In the genomic region with DNA sequence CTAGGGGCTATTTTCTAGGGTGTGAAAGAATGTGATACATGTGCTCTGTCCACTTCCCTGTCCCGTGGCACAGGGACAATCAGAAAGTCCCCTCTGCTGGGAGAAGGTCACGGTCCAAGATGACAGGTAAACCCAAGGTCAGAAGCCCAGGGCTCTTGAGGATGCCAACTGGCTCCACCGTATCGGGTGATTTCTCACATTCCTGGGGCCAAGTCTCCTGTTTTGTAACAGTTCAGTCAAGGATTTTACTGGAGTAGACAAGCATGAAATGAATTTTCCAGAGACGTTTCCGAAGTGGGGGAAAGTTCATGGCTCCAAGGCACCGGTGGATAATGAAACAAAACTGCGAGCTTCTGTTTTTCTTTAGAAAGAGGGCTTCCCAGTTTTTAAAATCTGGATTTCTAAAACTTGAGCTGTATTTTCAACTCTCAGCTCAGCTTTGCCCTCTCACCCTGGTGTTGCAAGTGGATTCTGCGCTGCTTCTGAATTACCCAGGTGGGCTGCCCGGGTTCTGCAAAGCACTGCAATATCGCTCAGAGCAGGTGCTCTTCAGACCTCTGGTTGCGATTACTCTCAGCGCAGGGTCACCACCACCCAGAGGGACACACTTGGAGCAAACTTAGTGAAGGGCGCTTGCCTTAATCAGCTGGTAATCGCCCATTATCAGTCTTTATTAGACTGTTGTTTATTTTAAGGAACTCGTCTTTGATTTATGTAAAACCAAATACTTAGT, we compare ENCODE assay signal across 19 cellular contexts.
DNase-seq lines count a peak whose midpoint lies in the region; ATAC-seq and TF ChIP-seq lines count a peak whose summit lies in the region.
"Had no signal": no experiment of that assay in that cellular context is flagged by ENCODE, and none has a peak within 500 bp of the region (broad histone marks: within the 10 kb centered on the region; RNA-seq: fewer than 3 reads in every experiment).

No MANE protein-coding gene starts in this region.

- no peak for TF ChIP-seq EP300 in esophagus muscularis mucosa (IDR thresholded peaks at IDR 0.05)

- no peak for TF ChIP-seq POLR2A in esophagus muscularis mucosa (IDR thresholded peaks at IDR 0.05; ENCODE audit: low read depth)
- TF ChIP-seq POLR2A in testis (IDR thresholded peaks at IDR 0.05), result no peak

- DNase-seq in M059J (ENCODE audit: low read depth) (peak; percentile 47), esophagus muscularis mucosa (ENCODE audit: extremely low spot score) (no peak), omental fat pad (ENCODE audit: low spot score) (no peak), testis (peak; percentile 54), T-helper 9 cell (no peak), CD1c-positive myeloid dendritic cell (ENCODE audit: extremely low spot score) (no peak)
- DNase-seq: activated CD4-positive, alpha-beta T cell treated with anti-CD3 and anti-CD28 coated beads, Interleukin-2, amount 50 U/mL, for 48 hours; activated T-cell treated with anti-CD3 and anti-CD28 coated beads, Interleukin-2, amount 50 U/mL, for 24 hours; effector CD8-positive, alpha-beta T cell; foreskin keratinocyte; NCI-H187; NCI-H446 treated with DMSO at 0.1 percent for 48 hours; occipital lobe; OCI-M1 had no signal

- WGBS in esophagus muscularis mucosa, result 55% methylated on average over 15 of the region's 16 CpGs
- WGBS in testis, 2 donors, result 28 to 38% methylated on average over 16 of the region's 16 CpGs

- H3K4me3 ChIP-seq in esophagus muscularis mucosa (peak overlapping the region; percentile 23 to 46 (median 32)), testis (peak overlapping the region in 1 of 2 donors; percentile 9)
- H3K4me3 ChIP-seq: BLaER1 treated with 17β-estradiol and CSF1 and Interleukin-3, amounts not matched to agents 10 nM and 100 nM; cardiac muscle cell; SK-N-MC had no signal

- peak overlapping the region in 2 of 4 donors; percentile 19 to 60 for H3K27ac ChIP-seq in esophagus muscularis mucosa (replicated peaks in 1 of 4)
- peak overlapping the region in 1 of 2 donors; percentile 35 for H3K27ac ChIP-seq in testis
- H3K27ac ChIP-seq: BLaER1 treated with 17β-estradiol and CSF1 and Interleukin-3, amounts not matched to agents 10 nM and 100 nM; cardiac muscle cell; foreskin keratinocyte; SK-N-MC had no signal

- H3K4me1 ChIP-seq in esophagus muscularis mucosa, result peaks cover 0 to 19% (median 15%) of the 10 kb centered on the region in 4 donors
- peaks cover 21% of the 10 kb centered on the region for H3K4me1 ChIP-seq in testis
- H3K4me1 ChIP-seq: BLaER1 treated with 17β-estradiol and CSF1 and Interleukin-3, amounts not matched to agents 10 nM and 100 nM; foreskin keratinocyte had no signal

- no peaks in the 10 kb centered on the region for H3K9me3 ChIP-seq in esophagus muscularis mucosa
- H3K9me3 ChIP-seq in testis, result no peaks in the 10 kb centered on the region
- H3K9me3 ChIP-seq: BLaER1 treated with 17β-estradiol and CSF1 and Interleukin-3, amounts not matched to agents 10 nM and 100 nM had no signal

- H3K36me3 ChIP-seq in esophagus muscularis mucosa, result no peaks in the 10 kb centered on the region
- no peaks in the 10 kb centered on the region for H3K36me3 ChIP-seq in testis (ENCODE audit: low read depth, missing control alignments)
- H3K36me3 ChIP-seq: BLaER1 treated with 17β-estradiol and CSF1 and Interleukin-3, amounts not matched to agents 10 nM and 100 nM; cardiac muscle cell had no signal

- intact Hi-C loops in esophagus muscularis mucosa (cut with DNase I) (loop anchor here (5.0 kb wide), 1 partner anchor 36 kb away; no protein-coding TSS in a partner anchor), testis (cut with DNase I; ENCODE audit: low total_unique reads) (no loop called here)

- peak; percentile 80 for ATAC-seq in omental fat pad (ENCODE audit: low FRiP score)
- ATAC-seq in GM19455 (IDR thresholded peaks at IDR 0.05; ENCODE audit: unreplicated experiment), result no peak
- no peak for ATAC-seq in GM18909 (IDR thresholded peaks at IDR 0.05; ENCODE audit: poor library complexity, unreplicated experiment)
- ATAC-seq: foreskin keratinocyte had no signal

- H3K27me3 ChIP-seq in esophagus muscularis mucosa (no peaks in the 10 kb centered on the region), testis (no peaks in the 10 kb centered on the region)
- H3K27me3 ChIP-seq: BLaER1 treated with 17β-estradiol and CSF1 and Interleukin-3, amounts not matched to agents 10 nM and 100 nM; cardiac muscle cell had no signal

- TF ChIP-seq CTCF in esophagus muscularis mucosa (IDR thresholded peaks at IDR 0.05), result no peak
- TF ChIP-seq CTCF in omental fat pad (IDR thresholded peaks at IDR 0.05), result no peak
- no peak for TF ChIP-seq CTCF in testis (IDR thresholded peaks at IDR 0.05)

Comparison
In these comparisons a context has a peak if more than half of its experiments do, and no peak if none do; other contexts are left out.
1. DNase-seq: peak in M059J (single experiment) and testis (single experiment); none in esophagus muscularis mucosa (single experiment), omental fat pad (single experiment), T-helper 9 cell (single experiment) and CD1c-positive myeloid dendritic cell (single experiment).